1 cellular context compared by ENCODE assay signal in genomic region chr19:19663292-19664120, GRCh38.
TF ChIP-seq lines count a peak whose summit lies in the region.

Gene ATP13A1 (minus strand): TSS chr19:19663676. CDS start chr19:19663666, 10 bp downstream.

TF ChIP-seq in K562, 482 proteins besides CTCF, POLR2A, EP300 and RAD21 (continued from another document):
- TF ChIP-seq, protein P1, sequence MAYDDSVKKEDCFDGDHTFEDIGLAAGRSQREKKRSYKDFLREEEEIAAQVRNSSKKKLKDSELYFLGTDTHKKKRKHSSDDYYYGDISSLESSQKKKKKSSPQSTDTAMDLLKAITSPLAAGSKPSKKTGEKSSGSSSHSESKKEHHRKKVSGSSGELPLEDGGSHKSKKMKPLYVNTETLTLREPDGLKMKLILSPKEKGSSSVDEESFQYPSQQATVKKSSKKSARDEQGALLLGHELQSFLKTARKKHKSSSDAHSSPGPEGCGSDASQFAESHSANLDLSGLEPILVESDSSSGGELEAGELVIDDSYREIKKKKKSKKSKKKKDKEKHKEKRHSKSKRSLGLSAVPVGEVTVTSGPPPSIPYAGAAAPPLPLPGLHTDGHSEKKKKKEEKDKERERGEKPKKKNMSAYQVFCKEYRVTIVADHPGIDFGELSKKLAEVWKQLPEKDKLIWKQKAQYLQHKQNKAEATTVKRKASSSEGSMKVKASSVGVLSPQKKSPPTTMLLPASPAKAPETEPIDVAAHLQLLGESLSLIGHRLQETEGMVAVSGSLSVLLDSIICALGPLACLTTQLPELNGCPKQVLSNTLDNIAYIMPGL (CRISPR knock-in tag; IDR thresholded peaks at IDR 0.05) = peak; percentile 58; the same call in 1 of the 2 replicates
- TF ChIP-seq ARID2 (IDR thresholded peaks at IDR 0.05) (no peak), ZSCAN32 (CRISPR knock-in tag; IDR thresholded peaks at IDR 0.05) (no peak), ZNF143 (CRISPR knock-in tag; IDR thresholded peaks at IDR 0.05) (no peak), ZNF274 (IDR thresholded peaks at IDR 0.05; ENCODE audit: borderline replicate concordance, low read depth, low read length) (no peak), MYC (IDR thresholded peaks at IDR 0.05; ENCODE audit: low read depth, low read length) (peak; percentile 56), MYC (CRISPR knock-in tag; IDR thresholded peaks at IDR 0.05; ENCODE audit: borderline replicate concordance, low read depth) (no peak; the same call in 1 of the 2 replicates), ETS1 (conservative IDR thresholded peaks at IDR 0.05; ENCODE audit: control insufficient read depth, low read depth, low read length) (0 out of 2 replicates have a peak, but pooled peaks have one; percentile 46), MYBL2 (IDR thresholded peaks at IDR 0.05; ENCODE audit: low read depth) (no peak), MYBL2 (CRISPR knock-in tag; IDR thresholded peaks at IDR 0.05; ENCODE audit: borderline replicate concordance) (no peak), ZNF644 (tag; IDR thresholded peaks at IDR 0.05; ENCODE audit: low read depth) (peak; percentile 89), ZBTB9 (CRISPR knock-in tag; IDR thresholded peaks at IDR 0.05) (peak; percentile 60; the same call in 1 of the 2 replicates), ZNF589 (CRISPR knock-in tag; IDR thresholded peaks at IDR 0.05; ENCODE audit: low read depth) (peak; percentile 14; the same call in 1 of the 2 replicates), POLR2AphosphoS5 (IDR thresholded peaks at IDR 0.05; ENCODE audit: control insufficient read depth, insufficient read depth, low read depth, low read length) (peak; percentile 72), SP1 (CRISPR knock-in tag; IDR thresholded peaks at IDR 0.05) (peak; percentile 76), ZNF134 (CRISPR knock-in tag; conservative IDR thresholded peaks at IDR 0.05) (peak; percentile 61; the same call in 1 of the 2 replicates), ZKSCAN3 (CRISPR knock-in tag; IDR thresholded peaks at IDR 0.05) (no peak), OTX1 (CRISPR knock-in tag; IDR thresholded peaks at IDR 0.05) (peak; percentile 75; the same call in 1 of the 2 replicates), ZBTB7A (IDR thresholded peaks at IDR 0.05; ENCODE audit: borderline replicate concordance, control insufficient read depth, low read depth, low read length) (peak; percentile 59; the same call in 1 of the 2 replicates), ESRRA (IDR thresholded peaks at IDR 0.05; ENCODE audit: borderline replicate concordance, low read depth) (0 out of 2 replicates have a peak, but pooled peaks have one; percentile 32)
- TF ChIP-seq, protein P2, sequence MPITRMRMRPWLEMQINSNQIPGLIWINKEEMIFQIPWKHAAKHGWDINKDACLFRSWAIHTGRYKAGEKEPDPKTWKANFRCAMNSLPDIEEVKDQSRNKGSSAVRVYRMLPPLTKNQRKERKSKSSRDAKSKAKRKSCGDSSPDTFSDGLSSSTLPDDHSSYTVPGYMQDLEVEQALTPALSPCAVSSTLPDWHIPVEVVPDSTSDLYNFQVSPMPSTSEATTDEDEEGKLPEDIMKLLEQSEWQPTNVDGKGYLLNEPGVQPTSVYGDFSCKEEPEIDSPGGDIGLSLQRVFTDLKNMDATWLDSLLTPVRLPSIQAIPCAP (CRISPR knock-in tag; IDR thresholded peaks at IDR 0.05; ENCODE audit: borderline replicate concordance) = no peak
- TF ChIP-seq, protein P3, sequence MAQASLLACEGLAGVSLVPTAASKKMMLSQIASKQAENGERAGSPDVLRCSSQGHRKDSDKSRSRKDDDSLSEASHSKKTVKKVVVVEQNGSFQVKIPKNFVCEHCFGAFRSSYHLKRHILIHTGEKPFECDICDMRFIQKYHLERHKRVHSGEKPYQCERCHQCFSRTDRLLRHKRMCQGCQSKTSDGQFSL (CRISPR knock-in tag; IDR thresholded peaks at IDR 0.05) = 0 out of 2 replicates have a peak, but pooled peaks have one; percentile 29
- TF ChIP-seq, protein P3 (tag; IDR thresholded peaks at IDR 0.05) = no peak
- TF ChIP-seq, protein P4, sequence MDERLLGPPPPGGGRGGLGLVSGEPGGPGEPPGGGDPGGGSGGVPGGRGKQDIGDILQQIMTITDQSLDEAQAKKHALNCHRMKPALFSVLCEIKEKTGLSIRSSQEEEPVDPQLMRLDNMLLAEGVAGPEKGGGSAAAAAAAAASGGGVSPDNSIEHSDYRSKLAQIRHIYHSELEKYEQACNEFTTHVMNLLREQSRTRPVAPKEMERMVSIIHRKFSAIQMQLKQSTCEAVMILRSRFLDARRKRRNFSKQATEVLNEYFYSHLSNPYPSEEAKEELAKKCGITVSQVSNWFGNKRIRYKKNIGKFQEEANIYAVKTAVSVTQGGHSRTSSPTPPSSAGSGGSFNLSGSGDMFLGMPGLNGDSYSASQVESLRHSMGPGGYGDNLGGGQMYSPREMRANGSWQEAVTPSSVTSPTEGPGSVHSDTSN (CRISPR knock-in tag; IDR thresholded peaks at IDR 0.05; ENCODE audit: low read depth) = no peak
- TF ChIP-seq, protein P4 (tag; conservative IDR thresholded peaks at IDR 0.05; ENCODE audit: low read depth) = 0 out of 2 replicates have a peak, but pooled peaks have one; percentile 7
